ENCODE assay signal across 8 cellular contexts in genomic region chr5:9898319-9898718, GRCh38.
DNase-seq lines count a peak whose midpoint lies in the region; ATAC-seq and TF ChIP-seq lines count a peak whose summit lies in the region.

No MANE protein-coding gene starts in this region.

- ATAC-seq in HG03354 (IDR thresholded peaks at IDR 0.05; ENCODE audit: poor library complexity, severe bottlenecking, unreplicated experiment), result no peak
- ATAC-seq in GM18517 (IDR thresholded peaks at IDR 0.05; ENCODE audit: unreplicated experiment), result no peak

- no peak overlapping the region for H3K4me3 Mint-ChIP-seq in nephron progenitor cell
- H3K4me3 Mint-ChIP-seq in activated CD4-positive, alpha-beta T cell treated with anti-CD3 and anti-CD28 coated beads, Interleukin-2, amount 10 ng/mL, durations not matched to agents 24 days and 14 days, result no peak overlapping the region

- H3K36me3 Mint-ChIP-seq in nephron progenitor cell (ENCODE audit: low read depth), result peaks cover 4% of the 10 kb centered on the region
- H3K36me3 Mint-ChIP-seq in activated CD4-positive, alpha-beta T cell treated with anti-CD3 and anti-CD28 coated beads, Interleukin-2, amount 10 ng/mL, durations not matched to agents 24 days and 14 days (ENCODE audit: low read depth), result no peaks in the 10 kb centered on the region

- intact Hi-C loops in activated CD4-positive, alpha-beta T cell treated with anti-CD3 and anti-CD28 coated beads, Interleukin-2, amount 10 ng/mL, durations not matched to agents 24 days and 14 days (cut with micrococcal nuclease), result no loop called here

- peaks cover 12% of the 10 kb centered on the region for H3K9me3 Mint-ChIP-seq in nephron progenitor cell
- H3K9me3 Mint-ChIP-seq in activated CD4-positive, alpha-beta T cell treated with anti-CD3 and anti-CD28 coated beads, Interleukin-2, amount 10 ng/mL, durations not matched to agents 24 days and 14 days, result no peaks in the 10 kb centered on the region

- DNase-seq in EH (ENCODE audit: low read depth) (peak; percentile 64), MV-4-11 (lab: John Stamatoyannopoulos, UW) (peak; percentile 9), cerebellar cortex (ENCODE audit: low spot score) (peak; percentile 67), nephron progenitor cell (no peak), NCI-H1105 treated with DMSO at 0.1 percent for 48 hours (lab: John Stamatoyannopoulos, UW) (no peak)
- no peak for DNase-seq in activated CD4-positive, alpha-beta T cell treated with anti-CD3 and anti-CD28 coated beads, Interleukin-2, amount 10 ng/mL, durations not matched to agents 24 days and 14 days

- TF ChIP-seq CTCF in nephron progenitor cell (IDR thresholded peaks at IDR 0.05), result peak; percentile 30

- no peaks in the 10 kb centered on the region for H3K4me1 Mint-ChIP-seq in nephron progenitor cell
- H3K4me1 Mint-ChIP-seq in activated CD4-positive, alpha-beta T cell treated with anti-CD3 and anti-CD28 coated beads, Interleukin-2, amount 10 ng/mL, durations not matched to agents 24 days and 14 days, result no peaks in the 10 kb centered on the region

- H3K27me3 Mint-ChIP-seq in nephron progenitor cell (ENCODE audit: low read depth, poor library complexity), result peaks cover 3% of the 10 kb centered on the region
- H3K27me3 Mint-ChIP-seq in activated CD4-positive, alpha-beta T cell treated with anti-CD3 and anti-CD28 coated beads, Interleukin-2, amount 10 ng/mL, durations not matched to agents 24 days and 14 days, result no peaks in the 10 kb centered on the region

- no peak overlapping the region for H3K27ac Mint-ChIP-seq in nephron progenitor cell
- no peak overlapping the region for H3K27ac Mint-ChIP-seq in activated CD4-positive, alpha-beta T cell treated with anti-CD3 and anti-CD28 coated beads, Interleukin-2, amount 10 ng/mL, durations not matched to agents 24 days and 14 days

Comparison
In these comparisons a context has a peak if more than half of its experiments do, and no peak if none do; other contexts are left out.
1. DNase-seq: peak in EH (single experiment), MV-4-11 (single experiment) and cerebellar cortex (single experiment); none in nephron progenitor cell (single experiment), activated CD4-positive, alpha-beta T cell treated with anti-CD3 and anti-CD28 coated beads, Interleukin-2, amount 10 ng/mL, durations not matched to agents 24 days and 14 days (single experiment) and NCI-H1105 treated with DMSO at 0.1 percent for 48 hours (single experiment).